Comparison of ENCODE assay signal across 7 cellular contexts in genomic region chr1:217205578-217205977, GRCh38.
"Had no signal": no experiment of that assay in that cellular context is flagged by ENCODE, and none has a peak within 500 bp of the region (broad histone marks: within the 10 kb centered on the region; RNA-seq: fewer than 3 reads in every experiment).

No MANE protein-coding gene starts in this region.

- DNase-seq: GDM1, GF-D8 had no signal

- H3K4me3 ChIP-seq: GM12878 had no signal

- ATAC-seq: GM12878 had no signal

- FAIRE-seq: G401.6, GM12878, GM12891, GM12892, GM19239 had no signal
